Comparison of ENCODE assay signal across 1 cellular context in genomic region chr1:198755715-198756114, GRCh38.
TF ChIP-seq lines count a peak whose summit lies in the region.

No MANE protein-coding gene starts in this region.

TF ChIP-seq in HepG2, 621 proteins besides CTCF, POLR2A, EP300 and RAD21 (continued from another document):
- no peak for TF ChIP-seq ESRRA (CRISPR knock-in tag; IDR thresholded peaks at IDR 0.05; ENCODE audit: low read depth)
- no peak for TF ChIP-seq PAX8 (CRISPR knock-in tag; IDR thresholded peaks at IDR 0.05; ENCODE audit: borderline replicate concordance)
- peak; percentile 98 for TF ChIP-seq ATF7 (IDR thresholded peaks at IDR 0.05)
- no peak for TF ChIP-seq ATF7 (CRISPR knock-in tag; IDR thresholded peaks at IDR 0.05)
- TF ChIP-seq ZBTB4 (CRISPR knock-in tag; IDR thresholded peaks at IDR 0.05; ENCODE audit: borderline replicate concordance): no peak
- no peak for TF ChIP-seq ZBTB8A (CRISPR knock-in tag; IDR thresholded peaks at IDR 0.05; ENCODE audit: borderline replicate concordance, low read depth)
- TF ChIP-seq CREB1 (IDR thresholded peaks at IDR 0.05): peak; percentile 92
- no peak for TF ChIP-seq CREB1 (CRISPR knock-in tag; IDR thresholded peaks at IDR 0.05)
- no peak for TF ChIP-seq ZNF674 (CRISPR knock-in tag; IDR thresholded peaks at IDR 0.05; ENCODE audit: low read depth)
- no peak for TF ChIP-seq ZNF646 (CRISPR knock-in tag; IDR thresholded peaks at IDR 0.05)
- TF ChIP-seq SALL1 (CRISPR knock-in tag; IDR thresholded peaks at IDR 0.05): no peak
- TF ChIP-seq YY1 (IDR thresholded peaks at IDR 0.05; ENCODE audit: insufficient read depth, insufficient replicate concordance, low read depth, low read length): no peak
- TF ChIP-seq, protein P1, sequence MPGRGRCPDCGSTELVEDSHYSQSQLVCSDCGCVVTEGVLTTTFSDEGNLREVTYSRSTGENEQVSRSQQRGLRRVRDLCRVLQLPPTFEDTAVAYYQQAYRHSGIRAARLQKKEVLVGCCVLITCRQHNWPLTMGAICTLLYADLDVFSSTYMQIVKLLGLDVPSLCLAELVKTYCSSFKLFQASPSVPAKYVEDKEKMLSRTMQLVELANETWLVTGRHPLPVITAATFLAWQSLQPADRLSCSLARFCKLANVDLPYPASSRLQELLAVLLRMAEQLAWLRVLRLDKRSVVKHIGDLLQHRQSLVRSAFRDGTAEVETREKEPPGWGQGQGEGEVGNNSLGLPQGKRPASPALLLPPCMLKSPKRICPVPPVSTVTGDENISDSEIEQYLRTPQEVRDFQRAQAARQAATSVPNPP (CRISPR knock-in tag; IDR thresholded peaks at IDR 0.05): no peak
- TF ChIP-seq, protein P2, sequence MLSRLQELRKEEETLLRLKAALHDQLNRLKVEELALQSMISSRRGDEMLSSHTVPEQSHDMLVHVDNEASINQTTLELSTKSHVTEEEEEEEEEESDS (CRISPR knock-in tag; IDR thresholded peaks at IDR 0.05; ENCODE audit: borderline replicate concordance): no peak
- no peak for TF ChIP-seq ERF (CRISPR knock-in tag; IDR thresholded peaks at IDR 0.05)
- no peak for TF ChIP-seq SP4 (CRISPR knock-in tag; IDR thresholded peaks at IDR 0.05)
- TF ChIP-seq SMARCC2 (IDR thresholded peaks at IDR 0.05): no peak
